Comparison of ENCODE assay signal across 9 cellular contexts in genomic region chr2:216774620-216775019, GRCh38.
DNase-seq lines count a peak whose midpoint lies in the region; TF ChIP-seq lines count a peak whose summit lies in the region.
"Had no signal": no experiment of that assay in that cellular context is flagged by ENCODE, and none has a peak within 500 bp of the region (broad histone marks: within the 10 kb centered on the region; RNA-seq: fewer than 3 reads in every experiment).

No MANE protein-coding gene starts in this region.

- peak overlapping the region; percentile 45 to 82 for H3K27ac ChIP-seq in breast epithelium
- H3K27ac ChIP-seq in transverse colon, result peak overlapping the region in 2 of 4 donors; percentile 23 to 38

- H3K9me3 ChIP-seq in breast epithelium (no peaks in the 10 kb centered on the region), transverse colon (no peaks in the 10 kb centered on the region)

- H3K4me3 Mint-ChIP-seq in activated CD4-positive, alpha-beta T cell treated with anti-CD3 and anti-CD28 coated beads, Interleukin-2, amount 10 ng/mL, durations not matched to agents 7 days and 5 days, result no peak overlapping the region

- 42 to 66% methylated on average over 2 to 5 of the region's 5 CpGs for WGBS in transverse colon (ENCODE audit: low coverage in 1 of 2), 2 donors

- no peak overlapping the region for H3K27ac Mint-ChIP-seq in activated CD4-positive, alpha-beta T cell treated with anti-CD3 and anti-CD28 coated beads, Interleukin-2, amount 10 ng/mL, durations not matched to agents 7 days and 5 days

- no peaks in the 10 kb centered on the region for H3K36me3 Mint-ChIP-seq in activated CD4-positive, alpha-beta T cell treated with anti-CD3 and anti-CD28 coated beads, Interleukin-2, amount 10 ng/mL, durations not matched to agents 7 days and 5 days (ENCODE audit: low read depth)

- no peak for TF ChIP-seq EP300 in transverse colon (IDR thresholded peaks at IDR 0.05; ENCODE audit: low read depth)

- H3K4me3 ChIP-seq in breast epithelium (no peak overlapping the region), transverse colon (no peak overlapping the region)
- H3K4me3 ChIP-seq: skin epidermis had no signal

- TF ChIP-seq POLR2A in breast epithelium (IDR thresholded peaks at IDR 0.05) (no peak), transverse colon (IDR thresholded peaks at IDR 0.05) (no peak)

- H3K27me3 Mint-ChIP-seq in activated CD4-positive, alpha-beta T cell treated with anti-CD3 and anti-CD28 coated beads, Interleukin-2, amount 10 ng/mL, durations not matched to agents 7 days and 5 days, result peaks cover 8% of the 10 kb centered on the region

- TF ChIP-seq CTCF in breast epithelium (IDR thresholded peaks at IDR 0.05), result no peak
- TF ChIP-seq CTCF in transverse colon (IDR thresholded peaks at IDR 0.05), result no peak

- intact Hi-C loops in breast epithelium (cut with DNase I; ENCODE audit: low total_unique reads), result no loop called here
- intact Hi-C loops in transverse colon (cut with DNase I; ENCODE audit: low total_unique reads), result no loop called here

- DNase-seq in HT1080 (ENCODE audit: low read depth), result peak; percentile 87
- DNase-seq in breast epithelium (ENCODE audit: low spot score in 2 of 2), result no peak
- DNase-seq in kidney glomerular epithelial cell (lab: John Stamatoyannopoulos, UW), result peak; percentile 39
- peak; percentile 18 for DNase-seq in transverse colon
- DNase-seq in activated CD4-positive, CD25-positive, alpha-beta regulatory T cell (lab: John Stamatoyannopoulos, UW), result no peak
- no peak for DNase-seq in AML-193 (lab: John Stamatoyannopoulos, UW)
- no peak for DNase-seq in activated CD4-positive, alpha-beta T cell treated with anti-CD3 and anti-CD28 coated beads, Interleukin-2, amount 10 ng/mL, durations not matched to agents 7 days and 5 days
- DNase-seq: activated naive CD4-positive, alpha-beta T cell had no signal

- no peaks in the 10 kb centered on the region for H3K9me3 Mint-ChIP-seq in activated CD4-positive, alpha-beta T cell treated with anti-CD3 and anti-CD28 coated beads, Interleukin-2, amount 10 ng/mL, durations not matched to agents 7 days and 5 days

- in situ Hi-C loops in transverse colon (cut with MboI; ENCODE audit: low pct_ligation_motif_present in 1 of 4, low pct_unique_long_range_greater_than_20kb in 1 of 4, low sequenced_read_pairs in 3 of 4), result no loop called here

- no peaks in the 10 kb centered on the region for H3K4me1 ChIP-seq in breast epithelium
- H3K4me1 ChIP-seq in transverse colon, result peaks cover 0 to 4% (median 0%) of the 10 kb centered on the region in 4 donors

- POLR2A ChIA-PET in activated CD4-positive, alpha-beta T cell treated with anti-CD3 and anti-CD28 coated beads, Interleukin-2, amount 10 ng/mL, durations not matched to agents 7 days and 5 days (lab: Charles Lee), result no interaction called here

- H3K36me3 ChIP-seq in breast epithelium (no peaks in the 10 kb centered on the region), transverse colon (no peaks in the 10 kb centered on the region)

- no peaks in the 10 kb centered on the region for H3K27me3 ChIP-seq in breast epithelium
- H3K27me3 ChIP-seq in transverse colon, result no peaks in the 10 kb centered on the region

- CTCF ChIA-PET in activated CD4-positive, alpha-beta T cell treated with anti-CD3 and anti-CD28 coated beads, Interleukin-2, amount 10 ng/mL, durations not matched to agents 7 days and 5 days (lab: Charles Lee), result no interaction called here

- peaks cover 2% of the 10 kb centered on the region for H3K4me1 Mint-ChIP-seq in activated CD4-positive, alpha-beta T cell treated with anti-CD3 and anti-CD28 coated beads, Interleukin-2, amount 10 ng/mL, durations not matched to agents 7 days and 5 days

Comparison
In these comparisons a context has a peak if more than half of its experiments do, and no peak if none do; other contexts are left out.
1. DNase-seq: peak in HT1080 (single experiment), kidney glomerular epithelial cell (single experiment) and transverse colon (single experiment); none in breast epithelium (0 of 2), activated CD4-positive, CD25-positive, alpha-beta regulatory T cell (0 of 4), AML-193 (0 of 2) and activated CD4-positive, alpha-beta T cell treated with anti-CD3 and anti-CD28 coated beads, Interleukin-2, amount 10 ng/mL, durations not matched to agents 7 days and 5 days (single experiment).